ENCODE assay signal across 8 cellular contexts in genomic region chr19:15629003-15629880, GRCh38. TPM values are rescaled to one million over a fixed set of nuclear protein-coding genes. Genes with fewer than 3 reads are reported as not detected.
DNase-seq lines count a peak whose midpoint lies in the region; ATAC-seq and TF ChIP-seq lines count a peak whose summit lies in the region.

No MANE protein-coding gene starts in this region.

- no peaks in the 10 kb centered on the region for H4K20me1 ChIP-seq in neural progenitor cell (ENCODE audit: low read depth)

- TF ChIP-seq POLR2A in Peyer's patch (IDR thresholded peaks at IDR 0.05) = no peak

- DNase-seq in CD8-positive, alpha-beta memory T cell = peak; percentile 72 to 89 (median 84)
- DNase-seq in HUDEP-2 (lab: John Stamatoyannopoulos, UW; ENCODE audit: unreplicated experiment in 76 of 76) = peak in 68 of 76 experiments; percentile 14 to 88 (median 68)
- DNase-seq in Peyer's patch = peak; percentile 82 to 94 (median 94)
- DNase-seq in activated T-cell treated with anti-CD3 and anti-CD28 coated beads, Interleukin-2, amount 50 U/mL, for 72 hours = peak; percentile 84 to 90
- DNase-seq in fibroblast of the aortic adventitia (ENCODE audit: low read depth) = peak; percentile 44
- peak; percentile 5 for DNase-seq in neural progenitor cell (ENCODE audit: low spot score)
- peak; percentile 17 for DNase-seq in stromal cell of bone marrow (ENCODE audit: low read depth)

- no peaks in the 10 kb centered on the region for H3K79me2 ChIP-seq in neural progenitor cell (ENCODE audit: low read depth)

- CTCF ChIA-PET in CD8-positive, alpha-beta memory T cell (lab: Charles Lee) = interaction anchor here (0.7 to 1.2 kb wide), 12 partner anchors 14 to 568 kb away, joined by 3 to 7 read pairs (median 3); no protein-coding TSS in a partner anchor

- no peak overlapping the region for H3K27ac ChIP-seq in CD8-positive, alpha-beta memory T cell (ENCODE audit: low read depth, low read length)
- H3K27ac ChIP-seq in Peyer's patch (no peak overlapping the region), neural progenitor cell (no peak overlapping the region)

- no peak overlapping the region for H3K4me3 ChIP-seq in CD8-positive, alpha-beta memory T cell (ENCODE audit: low read length)
- H3K4me3 ChIP-seq in Peyer's patch = no peak overlapping the region
- no peak overlapping the region for H3K4me3 ChIP-seq in fibroblast of the aortic adventitia (ENCODE audit: low read depth, low read length)
- H3K4me3 ChIP-seq in neural progenitor cell = no peak overlapping the region

- H3F3A ChIP-seq in neural progenitor cell (ENCODE audit: low read depth) = no peaks in the 10 kb centered on the region

- H3K27ac Mint-ChIP-seq in CD8-positive, alpha-beta memory T cell = no peak overlapping the region
- H3K27ac Mint-ChIP-seq in activated T-cell treated with anti-CD3 and anti-CD28 coated beads, Interleukin-2, amount 50 U/mL, for 72 hours = no peak overlapping the region
- no peak overlapping the region for H3K27ac Mint-ChIP-seq in neural progenitor cell

- peak; percentile 79 to 99 (median 98) for TF ChIP-seq CTCF in Peyer's patch (IDR thresholded peaks at IDR 0.05)
- TF ChIP-seq CTCF in fibroblast of the aortic adventitia (IDR thresholded peaks at IDR 0.05; ENCODE audit: insufficient read depth, low read length) = peak; percentile 80
- TF ChIP-seq CTCF in neural progenitor cell (IDR thresholded peaks at IDR 0.05) = peak; percentile 61

- no peaks in the 10 kb centered on the region for H3K36me3 Mint-ChIP-seq in CD8-positive, alpha-beta memory T cell
- H3K36me3 Mint-ChIP-seq in activated T-cell treated with anti-CD3 and anti-CD28 coated beads, Interleukin-2, amount 50 U/mL, for 72 hours (ENCODE audit: insufficient read depth in 2 of 2) = no peaks in the 10 kb centered on the region
- no peaks in the 10 kb centered on the region for H3K36me3 Mint-ChIP-seq in neural progenitor cell

- POLR2A ChIA-PET in CD8-positive, alpha-beta memory T cell (lab: Charles Lee) = no interaction called here

- H3K4me1 ChIP-seq in CD8-positive, alpha-beta memory T cell (ENCODE audit: insufficient read depth, low read length) = no peaks in the 10 kb centered on the region
- H3K4me1 ChIP-seq in Peyer's patch = no peaks in the 10 kb centered on the region
- no peaks in the 10 kb centered on the region for H3K4me1 ChIP-seq in neural progenitor cell

- H3K27me3 ChIP-seq in CD8-positive, alpha-beta memory T cell (ENCODE audit: insufficient read depth, low read length, poor library complexity, severe bottlenecking) = no peaks in the 10 kb centered on the region
- H3K27me3 ChIP-seq in Peyer's patch (no peaks in the 10 kb centered on the region), neural progenitor cell (no peaks in the 10 kb centered on the region)

- no peak overlapping the region for H3K4me2 ChIP-seq in neural progenitor cell

- peaks cover 4 to 11% (median 5%) of the 10 kb centered on the region in 3 donors for H3K4me1 Mint-ChIP-seq in CD8-positive, alpha-beta memory T cell
- no peaks in the 10 kb centered on the region for H3K4me1 Mint-ChIP-seq in activated T-cell treated with anti-CD3 and anti-CD28 coated beads, Interleukin-2, amount 50 U/mL, for 72 hours (ENCODE audit: low read depth)
- H3K4me1 Mint-ChIP-seq in neural progenitor cell = no peaks in the 10 kb centered on the region

- H2AFZ ChIP-seq in neural progenitor cell (replicated peaks) = no peak overlapping the region

- H3K4me3 Mint-ChIP-seq in CD8-positive, alpha-beta memory T cell = no peak overlapping the region
- H3K4me3 Mint-ChIP-seq in activated T-cell treated with anti-CD3 and anti-CD28 coated beads, Interleukin-2, amount 50 U/mL, for 72 hours = no peak overlapping the region
- no peak overlapping the region for H3K4me3 Mint-ChIP-seq in neural progenitor cell

- no peaks in the 10 kb centered on the region for H3K36me3 ChIP-seq in CD8-positive, alpha-beta memory T cell (ENCODE audit: insufficient read depth, low read length)
- H3K36me3 ChIP-seq in Peyer's patch (no peaks in the 10 kb centered on the region), neural progenitor cell (no peaks in the 10 kb centered on the region)

- no peaks in the 10 kb centered on the region for H3K9me3 Mint-ChIP-seq in CD8-positive, alpha-beta memory T cell
- no peaks in the 10 kb centered on the region for H3K9me3 Mint-ChIP-seq in activated T-cell treated with anti-CD3 and anti-CD28 coated beads, Interleukin-2, amount 50 U/mL, for 72 hours
- H3K9me3 Mint-ChIP-seq in neural progenitor cell = peaks cover 2% of the 10 kb centered on the region

- H3K9ac ChIP-seq in neural progenitor cell = no peak overlapping the region

- peaks cover 4 to 39% of the 10 kb centered on the region in 2 donors for H3K27me3 Mint-ChIP-seq in CD8-positive, alpha-beta memory T cell
- peaks cover 22% of the 10 kb centered on the region for H3K27me3 Mint-ChIP-seq in activated T-cell treated with anti-CD3 and anti-CD28 coated beads, Interleukin-2, amount 50 U/mL, for 72 hours (ENCODE audit: low read depth)
- no peaks in the 10 kb centered on the region for H3K27me3 Mint-ChIP-seq in neural progenitor cell (ENCODE audit: insufficient read depth, low read depth)

- no peaks in the 10 kb centered on the region for H3K9me3 ChIP-seq in CD8-positive, alpha-beta memory T cell (ENCODE audit: low read length)
- H3K9me3 ChIP-seq in Peyer's patch (no peaks in the 10 kb centered on the region), neural progenitor cell (ENCODE audit: low read depth) (peaks cover 18% of the 10 kb centered on the region)

- peak; percentile 83 to 87 for ATAC-seq in activated T-cell treated with anti-CD3 and anti-CD28 coated beads, Interleukin-2, amount 50 U/mL, for 72 hours (replicated peaks in 1 of 2)
- ATAC-seq in HG02981 (IDR thresholded peaks at IDR 0.05; ENCODE audit: unreplicated experiment) = no peak

RNA-seq across cellular contexts. Expression of gene CYP4F3, which starts 11.5 kb away (rescaled TPM):
- total RNA-seq in CD8-positive, alpha-beta memory T cell = under 1 TPM; 0.16 to 0.28 TPM
- not detected for polyA plus RNA-seq in CD8-positive, alpha-beta memory T cell
- total RNA-seq in Peyer's patch (100 to 1,000 TPM in 1 of 4 donors, 10 to 100 TPM in 3; 23.9 to 164 (median 73.9) TPM), fibroblast of the aortic adventitia (ENCODE audit: low replicate concordance) (not detected in 2 replicates), neural progenitor cell (ENCODE audit: low replicate concordance) (not detected in 2 replicates)
- 1 to 10 TPM in 1 of 2 donors, under 1 TPM in 1; 0.30 to 1.7 TPM for total RNA-seq in activated T-cell treated with anti-CD3 and anti-CD28 coated beads, Interleukin-2, amount 50 U/mL, for 72 hours

RNA-seq across cellular contexts. Expression of gene CYP4F8, which starts 14.2 kb away (rescaled TPM):
- not detected for total RNA-seq in CD8-positive, alpha-beta memory T cell
- not detected for polyA plus RNA-seq in CD8-positive, alpha-beta memory T cell
- total RNA-seq in Peyer's patch (not detected), fibroblast of the aortic adventitia (ENCODE audit: low replicate concordance) (not detected in 2 replicates), neural progenitor cell (ENCODE audit: low replicate concordance) (not detected in 2 replicates)
- total RNA-seq in activated T-cell treated with anti-CD3 and anti-CD28 coated beads, Interleukin-2, amount 50 U/mL, for 72 hours = not detected

RNA-seq across cellular contexts. Expression of gene CYP4F12, which starts 43.6 kb away (rescaled TPM):
- total RNA-seq in CD8-positive, alpha-beta memory T cell = 1 to 10 TPM in 1 of 2 experiments, under 1 TPM in 1; 0.93 to 1.3 TPM
- polyA plus RNA-seq in CD8-positive, alpha-beta memory T cell = not detected
- total RNA-seq in Peyer's patch (100 to 1,000 TPM in 3 of 4 donors, 10 to 100 TPM in 1; 64.4 to 736 (median 551) TPM), fibroblast of the aortic adventitia (ENCODE audit: low replicate concordance) (not detected in 2 replicates), neural progenitor cell (ENCODE audit: low replicate concordance) (not detected in 2 replicates)
- total RNA-seq in activated T-cell treated with anti-CD3 and anti-CD28 coated beads, Interleukin-2, amount 50 U/mL, for 72 hours = under 1 TPM in 1 of 2 donors, not detected in 1; 0.16 TPM

Comparison
In these comparisons a context has a peak if more than half of its experiments do, and no peak if none do; other contexts are left out.
1. DNase-seq: peak in every context shown above with its lines; median percentile 94 in Peyer's patch; 87 in activated T-cell treated with anti-CD3 and anti-CD28 coated beads, Interleukin-2, amount 50 U/mL, for 72 hours; 84 in CD8-positive, alpha-beta memory T cell; 68 in HUDEP-2; 44 in fibroblast of the aortic adventitia; 17 in stromal cell of bone marrow; 5 in neural progenitor cell.
2. RNA of gene CYP4F3, which starts 11.5 kb away (total RNA-seq): 23.9 to 164 TPM in Peyer's patch; 0.30 to 1.7 TPM in activated T-cell treated with anti-CD3 and anti-CD28 coated beads, Interleukin-2, amount 50 U/mL, for 72 hours, 0.16 to 0.28 TPM in CD8-positive, alpha-beta memory T cell, not detected in fibroblast of the aortic adventitia and not detected in neural progenitor cell; every median in the first group is over 4 times any median in the second.
3. RNA of gene CYP4F12, which starts 43.6 kb away (total RNA-seq): 64.4 to 736 TPM in Peyer's patch; 0.93 to 1.3 TPM in CD8-positive, alpha-beta memory T cell, 0.16 TPM in activated T-cell treated with anti-CD3 and anti-CD28 coated beads, Interleukin-2, amount 50 U/mL, for 72 hours, not detected in fibroblast of the aortic adventitia and not detected in neural progenitor cell; every median in the first group is over 10 times any median in the second.
4. Peak in every context shown above with its lines, with median percentiles within 50 percentile points of each other: CTCF ChIP-seq.